In the genomic region with DNA sequence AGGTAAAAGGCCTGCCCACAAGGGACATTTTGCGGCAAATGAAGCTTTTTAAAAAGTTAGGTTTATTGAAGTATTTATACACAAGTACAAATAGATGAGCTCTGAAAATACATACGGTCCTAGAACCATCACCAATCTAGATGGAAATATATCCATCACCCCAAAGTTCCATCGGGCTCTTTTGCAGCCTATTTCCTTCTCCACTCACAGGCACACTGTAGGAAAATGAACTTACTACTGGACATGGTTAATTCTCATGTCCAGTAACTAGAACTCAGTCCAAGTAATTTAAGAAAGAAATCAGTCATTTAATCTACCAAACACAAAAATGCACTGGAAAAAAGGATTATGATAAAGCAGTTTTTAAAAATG, we compare ENCODE assay signal across 8 cellular contexts. TPM values are rescaled to one million over a fixed set of nuclear protein-coding genes. Genes with fewer than 3 reads are reported as not detected.
DNase-seq lines count a peak whose midpoint lies in the region; ATAC-seq, FAIRE-seq and TF ChIP-seq lines count a peak whose summit lies in the region.

No MANE protein-coding gene starts in this region.

- FAIRE-seq in K562 (lab: Jason Lieb, UNC), result no peak

- peak overlapping the region; percentile 67 to 98 (median 90) for H3K4me3 ChIP-seq in heart right ventricle
- peak overlapping the region; percentile 96 for H3K4me3 ChIP-seq in K562
- no peak overlapping the region for H3K4me3 ChIP-seq in mesendoderm (ENCODE audit: low read length)
- peak overlapping the region; percentile 72 to 83 for H3K4me3 ChIP-seq in vagina

- no peaks in the 10 kb centered on the region for H3K9me1 ChIP-seq in K562 (ENCODE audit: control insufficient read depth, insufficient read depth, low read length)

- WGBS in heart right ventricle, 2 donors, result 23 to 36% methylated on average over 3 of the region's 3 CpGs
- 0% methylated on average over 3 of the region's 3 CpGs for WGBS in K562 (ENCODE audit: insufficient coverage, low coverage, missing lambda C conversion rate)
- no CpG with 5 or more reads among the region's 3 CpGs for WGBS in mesendoderm (ENCODE audit: extremely low coverage, insufficient coverage, low lambda C conversion rate)

- CTCF ChIA-PET in K562 (lab: Yijun Ruan, JAX; ENCODE audit: low intra/inter-chr PET ratio), result no interaction called here

- no peaks in the 10 kb centered on the region for H3K27me3 ChIP-seq in heart right ventricle
- H3K27me3 ChIP-seq in K562 (ENCODE audit: control insufficient read depth in 2 of 2, insufficient read depth in 2 of 2, low read length in 2 of 2), result no peaks in the 10 kb centered on the region
- no peaks in the 10 kb centered on the region for H3K27me3 ChIP-seq in mesendoderm (ENCODE audit: insufficient read depth, low read length, poor library complexity)
- H3K27me3 ChIP-seq in vagina, result no peaks in the 10 kb centered on the region

- no peak for TF ChIP-seq RAD21 in K562 (CRISPR knock-in tag; conservative IDR thresholded peaks at IDR 0.05 in 1 of 2, IDR thresholded peaks at IDR 0.05 in 1 of 2)

- TF ChIP-seq CTCF in heart right ventricle (IDR thresholded peaks at IDR 0.05) (no peak), K562 (IDR thresholded peaks at IDR 0.05 in 2 of 3, conservative IDR thresholded peaks at IDR 0.05 in 1 of 3; ENCODE audit: insufficient read depth in 2 of 3, low read depth in 1 of 3, low read length in 3 of 3) (no peak), vagina (IDR thresholded peaks at IDR 0.05) (no peak)

- H3K56ac ChIP-seq in mesendoderm (ENCODE audit: low read length), result peak overlapping the region; percentile 92

- H3K9me3 ChIP-seq in heart right ventricle, result no peaks in the 10 kb centered on the region
- H3K9me3 ChIP-seq in K562 (replicated peaks; ENCODE audit: control insufficient read depth, insufficient read depth, low read depth, low read length), result no peaks in the 10 kb centered on the region
- no peaks in the 10 kb centered on the region for H3K9me3 ChIP-seq in vagina

- peaks cover 6 to 36% (median 19%) of the 10 kb centered on the region in 9 donors for H3K4me1 ChIP-seq in heart right ventricle
- peaks cover 6 to 10% of the 10 kb centered on the region in 2 experiments; a peak in 4 of 5 replicates for H3K4me1 ChIP-seq in K562 (replicated peaks in 1 of 2; ENCODE audit: control insufficient read depth in 2 of 2, insufficient read depth in 2 of 2, low read length in 2 of 2)
- no peaks in the 10 kb centered on the region for H3K4me1 ChIP-seq in mesendoderm (ENCODE audit: control insufficient read depth, low read depth, low read length)
- H3K4me1 ChIP-seq in vagina, result peaks cover 33% of the 10 kb centered on the region

- no peak overlapping the region for H2BK5ac ChIP-seq in mesendoderm (ENCODE audit: low read length)

- DNase-seq in heart right ventricle (no peak), left ventricle myocardium superior (no peak), K562 (ENCODE audit: extremely low read depth in 1 of 4, low spot score in 3 of 4) (no peak), mesendoderm (no peak), vagina (ENCODE audit: extremely low spot score in 2 of 2) (no peak), erythroblast (lab: John Stamatoyannopoulos, UW) (no peak), NCI-H128 (lab: John Stamatoyannopoulos, UW; ENCODE audit: unreplicated experiment) (no peak)

- intact Hi-C loops in heart right ventricle (cut with DNase I), result no loop called here
- intact Hi-C loops in left ventricle myocardium superior (cut with micrococcal nuclease), result no loop called here
- intact Hi-C loops in K562 (cut with micrococcal nuclease), result no loop called here
- intact Hi-C loops in vagina (cut with DNase I), result no loop called here

- H2BK15ac ChIP-seq in mesendoderm (replicated peaks; ENCODE audit: low read depth), result no peak overlapping the region

- no peak overlapping the region for H2AK5ac ChIP-seq in mesendoderm (ENCODE audit: low read length)

- H3K4ac ChIP-seq in mesendoderm (ENCODE audit: low read depth, low read length), result no peak overlapping the region

- ATAC-seq in heart right ventricle, result no peak
- no peak for ATAC-seq in left ventricle myocardium superior
- ATAC-seq in K562, result peak; percentile 25
- ATAC-seq in HG03378 (IDR thresholded peaks at IDR 0.05; ENCODE audit: unreplicated experiment), result no peak

- in situ Hi-C loops in K562 (cut with MboI), result no loop called here

- peaks cover 5% of the 10 kb centered on the region for H4K20me1 ChIP-seq in K562 (replicated peaks; ENCODE audit: control insufficient read depth, insufficient read depth, low read length)

- H4K8ac ChIP-seq in mesendoderm (ENCODE audit: low read depth, low read length), result peak overlapping the region; percentile 91

- H3K27ac ChIP-seq in heart right ventricle (peak overlapping the region; percentile 87 to 98 (median 95)), K562 (ENCODE audit: extremely low read depth, low read depth, low read length) (peak overlapping the region; percentile 91), mesendoderm (ENCODE audit: low read depth, low read length) (no peak overlapping the region), vagina (peak overlapping the region; percentile 88)

- TF ChIP-seq POLR2A in K562 (conservative IDR thresholded peaks at IDR 0.05) (no peak), vagina (IDR thresholded peaks at IDR 0.05) (no peak), erythroblast (IDR thresholded peaks at IDR 0.05; ENCODE audit: low read length) (no peak)

- TF ChIP-seq EP300 in K562 (IDR thresholded peaks at IDR 0.05; ENCODE audit: low read length), result no peak

- POLR2A ChIA-PET in K562 (lab: Yijun Ruan, JAX), result no interaction called here

- no peak overlapping the region for H3K18ac ChIP-seq in mesendoderm (ENCODE audit: low read length)

- H4K5ac ChIP-seq in mesendoderm (ENCODE audit: low read length), result no peak overlapping the region

- H3K4me2 ChIP-seq in K562 (ENCODE audit: insufficient read depth, low read length) (peak overlapping the region; percentile 97), mesendoderm (ENCODE audit: low read length) (peak overlapping the region; percentile 35)

- H3K36me3 ChIP-seq in heart right ventricle (peaks cover 0 to 73% (median 38%) of the 10 kb centered on the region in 9 donors), K562 (ENCODE audit: control insufficient read depth, insufficient read depth, low read length) (peaks cover 74% of the 10 kb centered on the region), mesendoderm (ENCODE audit: control insufficient read depth, insufficient read depth, low read length) (peaks cover 11% of the 10 kb centered on the region), vagina (peaks cover 0 to 42% of the 10 kb centered on the region in 2 donors)

- no peak overlapping the region for H2BK120ac ChIP-seq in mesendoderm (ENCODE audit: low read depth, low read length)

- peak overlapping the region; percentile 91 to 94 for H3K9ac ChIP-seq in K562 (ENCODE audit: insufficient read depth in 1 of 2, low read depth in 2 of 2, low read length in 2 of 2)
- peak overlapping the region; percentile 85 for H3K9ac ChIP-seq in mesendoderm (ENCODE audit: low read length)

- H2AFZ ChIP-seq in K562 (ENCODE audit: low read depth, low read length), result peak overlapping the region; percentile 90

- no TSS peak for BruUV-seq in K562 (replicated peaks; lab: Mats Ljungman, UMichigan)

- H3K23ac ChIP-seq in mesendoderm (ENCODE audit: low read length), result no peak overlapping the region

- H3K79me2 ChIP-seq in K562 (ENCODE audit: control insufficient read depth, insufficient read depth, low read length) (peaks cover 47% of the 10 kb centered on the region), mesendoderm (ENCODE audit: control insufficient read depth, insufficient read depth, low read length) (peaks cover 33% of the 10 kb centered on the region)

- H3K79me1 ChIP-seq in mesendoderm (ENCODE audit: low read length), result peaks cover 6% of the 10 kb centered on the region

RNA-seq across cellular contexts. Expression of gene TMEM230, which starts 0.7 kb away (rescaled TPM):
- total RNA-seq in heart right ventricle (10 to 100 TPM; 75.2 to 96.4 (median 82.0) TPM), left ventricle myocardium superior (88.3 TPM), K562 (2014; rRNA removed) (73.4 and 76.2 TPM in 2 replicates), K562 (2014; rRNA removed; fragmentation: Illumina TruSeq; extraction: Trizol) (62.3 and 68.0 TPM in 2 replicates), K562 (2015; rRNA removed; fragmentation: Illumina TruSeq; extraction: Trizol) (61.5 and 67.1 TPM in 2 replicates), K562 (2021) (50.7 and 53.8 TPM in 2 replicates), vagina (58.9 TPM)
- polyA plus RNA-seq in heart right ventricle (100 to 1,000 TPM in 1 of 2 donors, 10 to 100 TPM in 1; 85.9 to 135 TPM), K562 (2011; rRNA removed) (86.1 and 102 TPM in 2 replicates), K562 (2014; fragmentation: Illumina TruSeq; extraction: Trizol) (80.3 and 82.7 TPM in 2 replicates), K562 (2014; fragmentation: Nextera tagmentation; extraction: Ambion mirVana) (10 to 100 TPM; 21.8 to 30.7 TPM), K562 (2014; rRNA removed) (71.1 and 104 TPM in 2 replicates)
- total RNA-seq in K562 (2011; cell fraction: chromatin; rRNA removed; ENCODE audit: low replicate concordance), result 22.6 and 31.4 TPM in 2 replicates
- 19.6 and 20.3 TPM in 2 replicates for total RNA-seq in K562 (2011; cell fraction: nucleolus; rRNA removed)
- total RNA-seq in K562 (2011; cell fraction: nucleoplasm; rRNA removed), result 42.7 and 76.0 TPM in 2 replicates
- polyA plus RNA-seq in K562 (2011; cell fraction: cytosol; rRNA removed), result 69.4 and 114 TPM in 2 replicates
- 32.8 and 53.9 TPM in 2 replicates for polyA plus RNA-seq in K562 (2011; cell fraction: nucleus; rRNA removed)
- polyA plus RNA-seq in K562 (2012), result 64.6 and 69.2 TPM in 2 replicates
- polyA minus RNA-seq in K562 (2011; rRNA and poly(A)+ RNA removed), result 34.2 and 44.7 TPM in 2 replicates
- polyA minus RNA-seq in K562 (2011; cell fraction: cytosol; rRNA and poly(A)+ RNA removed), result 22.7 and 31.1 TPM in 2 replicates
- 7.5 and 15.0 TPM in 2 replicates for polyA minus RNA-seq in K562 (2011; cell fraction: nucleus; rRNA and poly(A)+ RNA removed)
- polyA plus RNA-seq in mesendoderm (2013, experiment 1 of 2), result 92.8 TPM
- 98.8 TPM for polyA plus RNA-seq in mesendoderm (2013, experiment 2 of 2)

RNA-seq across cellular contexts. Expression of gene PCNA, which starts 6.2 kb away (rescaled TPM):
- total RNA-seq in heart right ventricle, result 10 to 100 TPM; 17.9 to 37.3 (median 21.4) TPM
- polyA plus RNA-seq in heart right ventricle, result 10 to 100 TPM; 11.6 to 39.1 TPM
- total RNA-seq in left ventricle myocardium superior, result 32.6 TPM
- 32.9 and 36.9 TPM in 2 replicates for total RNA-seq in K562 (2011; cell fraction: chromatin; rRNA removed; ENCODE audit: low replicate concordance)
- total RNA-seq in K562 (2011; cell fraction: nucleolus; rRNA removed), result 46.0 and 52.1 TPM in 2 replicates
- 33.4 and 36.0 TPM in 2 replicates for total RNA-seq in K562 (2011; cell fraction: nucleoplasm; rRNA removed)
- total RNA-seq in K562 (2014; rRNA removed), result 213 and 229 TPM in 2 replicates
- total RNA-seq in K562 (2014; rRNA removed; fragmentation: Illumina TruSeq; extraction: Trizol), result 291 and 319 TPM in 2 replicates
- total RNA-seq in K562 (2015; rRNA removed; fragmentation: Illumina TruSeq; extraction: Trizol), result 283 and 298 TPM in 2 replicates
- total RNA-seq in K562 (2021), result 227 and 251 TPM in 2 replicates
- 298 and 318 TPM in 2 replicates for polyA plus RNA-seq in K562 (2011; rRNA removed)
- polyA plus RNA-seq in K562 (2011; cell fraction: cytosol; rRNA removed), result 450 and 565 TPM in 2 replicates
- polyA plus RNA-seq in K562 (2011; cell fraction: nucleus; rRNA removed), result 86.9 and 141 TPM in 2 replicates
- polyA plus RNA-seq in K562 (2012), result 224 and 242 TPM in 2 replicates
- 254 and 287 TPM in 2 replicates for polyA plus RNA-seq in K562 (2014; fragmentation: Illumina TruSeq; extraction: Trizol)
- 100 to 1,000 TPM; 352 to 390 TPM for polyA plus RNA-seq in K562 (2014; fragmentation: Nextera tagmentation; extraction: Ambion mirVana)
- 286 and 294 TPM in 2 replicates for polyA plus RNA-seq in K562 (2014; rRNA removed)
- 272 and 279 TPM in 2 replicates for polyA minus RNA-seq in K562 (2011; rRNA and poly(A)+ RNA removed)
- polyA minus RNA-seq in K562 (2011; cell fraction: cytosol; rRNA and poly(A)+ RNA removed), result 236 and 281 TPM in 2 replicates
- 36.2 and 75.8 TPM in 2 replicates for polyA minus RNA-seq in K562 (2011; cell fraction: nucleus; rRNA and poly(A)+ RNA removed)
- polyA plus RNA-seq in mesendoderm (2013, experiment 1 of 2), result 273 TPM
- polyA plus RNA-seq in mesendoderm (2013, experiment 2 of 2), result 276 TPM
- total RNA-seq in vagina, result 42.2 TPM

RNA-seq across cellular contexts. Expression of gene CDS2, which starts 13.2 kb away (rescaled TPM):
- total RNA-seq in heart right ventricle, result 100 to 1,000 TPM in 1 of 10 donors, 10 to 100 TPM in 9; 67.5 to 100 (median 85.7) TPM
- polyA plus RNA-seq in heart right ventricle, result 10 to 100 TPM; 16.7 to 23.1 TPM
- total RNA-seq in left ventricle myocardium superior, result 68.9 TPM
- 41.3 and 44.5 TPM in 2 replicates for total RNA-seq in K562 (2011; cell fraction: chromatin; rRNA removed; ENCODE audit: low replicate concordance)
- total RNA-seq in K562 (2011; cell fraction: nucleolus; rRNA removed), result 19.3 and 21.8 TPM in 2 replicates
- 30.9 and 45.0 TPM in 2 replicates for total RNA-seq in K562 (2011; cell fraction: nucleoplasm; rRNA removed)
- 6.2 and 6.4 TPM in 2 replicates for total RNA-seq in K562 (2014; rRNA removed)
- total RNA-seq in K562 (2014; rRNA removed; fragmentation: Illumina TruSeq; extraction: Trizol), result 13.6 and 15.5 TPM in 2 replicates
- 10.5 TPM in 2 replicates for total RNA-seq in K562 (2015; rRNA removed; fragmentation: Illumina TruSeq; extraction: Trizol)
- 20.3 and 21.8 TPM in 2 replicates for total RNA-seq in K562 (2021)
- polyA plus RNA-seq in K562 (2011; rRNA removed), result 46.4 and 57.7 TPM in 2 replicates
- 16.8 and 46.9 TPM in 2 replicates for polyA plus RNA-seq in K562 (2011; cell fraction: cytosol; rRNA removed)
- 36.9 and 101 TPM in 2 replicates for polyA plus RNA-seq in K562 (2011; cell fraction: nucleus; rRNA removed)
- 7.8 and 9.2 TPM in 2 replicates for polyA plus RNA-seq in K562 (2012)
- polyA plus RNA-seq in K562 (2014; fragmentation: Illumina TruSeq; extraction: Trizol), result 15.5 and 19.0 TPM in 2 replicates
- 10 to 100 TPM in 1 of 2 experiments, 1 to 10 TPM in 1; 8.7 to 12.2 TPM for polyA plus RNA-seq in K562 (2014; fragmentation: Nextera tagmentation; extraction: Ambion mirVana)
- 8.2 and 11.7 TPM in 2 replicates for polyA plus RNA-seq in K562 (2014; rRNA removed)
- 36.8 and 50.8 TPM in 2 replicates for polyA minus RNA-seq in K562 (2011; rRNA and poly(A)+ RNA removed)
- 8.2 and 9.3 TPM in 2 replicates for polyA minus RNA-seq in K562 (2011; cell fraction: cytosol; rRNA and poly(A)+ RNA removed)
- 7.0 and 17.4 TPM in 2 replicates for polyA minus RNA-seq in K562 (2011; cell fraction: nucleus; rRNA and poly(A)+ RNA removed)
- 26.4 TPM for polyA plus RNA-seq in mesendoderm (2013, experiment 1 of 2)
- 25.4 TPM for polyA plus RNA-seq in mesendoderm (2013, experiment 2 of 2)
- total RNA-seq in vagina, result 24.8 TPM
